23 cellular contexts compared by ENCODE assay signal in the genomic region with DNA sequence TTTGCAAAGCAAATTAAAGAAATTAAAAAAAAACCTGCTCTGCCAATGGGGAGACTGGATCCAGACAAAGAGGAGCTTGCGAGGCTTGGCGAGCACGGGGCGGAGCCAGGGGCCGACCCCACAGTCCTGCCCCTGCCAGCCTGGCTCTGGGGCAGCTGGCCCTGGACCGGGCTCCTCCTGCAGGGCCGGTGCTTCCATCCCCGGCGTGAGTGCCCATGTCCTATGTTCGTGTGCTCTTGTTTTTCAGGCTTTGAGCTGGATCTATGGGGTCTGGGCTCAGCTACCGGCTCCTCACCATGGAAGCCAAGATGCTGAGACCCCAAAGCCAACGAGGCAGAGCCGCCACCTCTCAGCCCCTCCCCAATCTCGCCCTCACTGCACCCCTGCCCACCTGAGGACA.
"Had no signal": no experiment of that assay in that cellular context is flagged by ENCODE, and none has a peak within 500 bp of the region (broad histone marks: within the 10 kb centered on the region; RNA-seq: fewer than 3 reads in every experiment).

No MANE protein-coding gene starts in this region.

- H3K4me1 Mint-ChIP-seq: activated B cell treated with CpG ODN at 0.5 μM for 24 hours; activated CD4-positive, alpha-beta T cell treated with anti-CD3 and anti-CD28 coated beads for 36 hours; central memory CD8-positive, alpha-beta T cell; naive thymus-derived CD4-positive, alpha-beta T cell; stimulated activated effector memory CD8-positive, alpha-beta T cell treated with anti-CD3 and anti-CD28 coated beads, Interleukin-12 subunit alpha, Interleukin-12 subunit beta, amount 100 ng/mL, for 72 hours; stimulated activated naive CD8-positive, alpha-beta T cell treated with anti-CD3 and anti-CD28 coated beads, Interleukin-15, amount 100 ng/mL, for 72 hours had no signal

- H3K4me1 ChIP-seq: esophagus muscularis mucosa, gastroesophageal sphincter, prostate gland, suprapubic skin had no signal

- H3K27ac Mint-ChIP-seq: activated B cell treated with CpG ODN at 0.5 μM for 24 hours; activated CD4-positive, alpha-beta T cell treated with anti-CD3 and anti-CD28 coated beads for 36 hours; activated naive CD4-positive, alpha-beta T cell treated with anti-CD3 and anti-CD28 coated beads for 36 hours; activated T-cell treated with anti-CD3 and anti-CD28 coated beads, Interleukin-2, amount 50 U/mL, for 72 hours; effector memory CD8-positive, alpha-beta T cell; naive thymus-derived CD4-positive, alpha-beta T cell; stimulated activated effector memory CD8-positive, alpha-beta T cell treated with anti-CD3 and anti-CD28 coated beads, Interleukin-12 subunit alpha, Interleukin-12 subunit beta, amount 100 ng/mL, for 72 hours had no signal

- H3K36me3 Mint-ChIP-seq: naive thymus-derived CD4-positive, alpha-beta T cell; stimulated activated effector memory CD8-positive, alpha-beta T cell treated with anti-CD3 and anti-CD28 coated beads, Interleukin-12 subunit alpha, Interleukin-12 subunit beta, amount 100 ng/mL, for 72 hours had no signal

- H3K9me3 Mint-ChIP-seq: central memory CD8-positive, alpha-beta T cell; effector memory CD8-positive, alpha-beta T cell; stimulated activated effector memory CD8-positive, alpha-beta T cell treated with anti-CD3 and anti-CD28 coated beads, Interleukin-12 subunit alpha, Interleukin-12 subunit beta, amount 100 ng/mL, for 72 hours had no signal

- H3K27me3 ChIP-seq: transverse colon had no signal

- H3K4me3 ChIP-seq: dorsolateral prefrontal cortex, esophagus muscularis mucosa, gastroesophageal sphincter, lung, prostate gland, skin epidermis, suprapubic skin, transverse colon had no signal

- H3K27ac ChIP-seq: dorsolateral prefrontal cortex, esophagus muscularis mucosa, gastroesophageal sphincter, prostate gland, skin epidermis, suprapubic skin had no signal

- DNase-seq: activated CD4-positive, alpha-beta T cell treated with anti-CD3 and anti-CD28 coated beads for 36 hours; activated CD4-positive, alpha-beta T cell treated with anti-CD3 and anti-CD28 coated beads, Interleukin-2, amount 50 U/mL, for 48 hours; activated CD8-positive, alpha-beta memory T cell treated with anti-CD3 and anti-CD28 coated beads, Interleukin-2, amount 50 U/mL, for 48 hours; activated effector memory CD4-positive, alpha-beta T cell treated with Interleukin-2 at 50 U/mL for 16 hours; activated naive CD4-positive, alpha-beta T cell treated with anti-CD3 and anti-CD28 coated beads for 36 hours; activated T-cell treated with anti-CD3 and anti-CD28 coated beads, Interleukin-2, amount 50 U/mL, for 72 hours; anterior cingulate cortex; effector memory CD8-positive, alpha-beta T cell; kidney; stimulated activated CD4-positive, alpha-beta T cell treated with anti-CD3 and anti-CD28 coated beads, Interleukin-2, amount 100 ng/mL, for 24 hours; stimulated activated naive CD8-positive, alpha-beta T cell treated with anti-CD3 and anti-CD28 coated beads, Interleukin-15, amount 100 ng/mL, for 72 hours; transverse colon had no signal

- H3K9me3 ChIP-seq: prostate gland, suprapubic skin, transverse colon had no signal

- H3K27me3 Mint-ChIP-seq: activated B cell treated with CpG ODN at 0.5 μM for 24 hours; activated CD4-positive, alpha-beta T cell treated with anti-CD3 and anti-CD28 coated beads for 36 hours; effector memory CD8-positive, alpha-beta T cell; naive thymus-derived CD4-positive, alpha-beta T cell; stimulated activated naive CD8-positive, alpha-beta T cell treated with anti-CD3 and anti-CD28 coated beads, Interleukin-15, amount 100 ng/mL, for 72 hours had no signal

- ATAC-seq: activated CD4-positive, alpha-beta T cell treated with anti-CD3 and anti-CD28 coated beads for 36 hours; activated T-cell treated with anti-CD3 and anti-CD28 coated beads, Interleukin-2, amount 50 U/mL, for 72 hours; effector memory CD8-positive, alpha-beta T cell; gastroesophageal sphincter; naive thymus-derived CD4-positive, alpha-beta T cell; stimulated activated effector memory CD8-positive, alpha-beta T cell treated with anti-CD3 and anti-CD28 coated beads, Interleukin-12 subunit alpha, Interleukin-12 subunit beta, amount 100 ng/mL, for 72 hours; stimulated activated naive CD8-positive, alpha-beta T cell treated with anti-CD3 and anti-CD28 coated beads, Interleukin-15, amount 100 ng/mL, for 72 hours had no signal

- H3K4me3 Mint-ChIP-seq: activated B cell treated with CpG ODN at 0.5 μM for 24 hours; activated CD4-positive, alpha-beta T cell treated with anti-CD3 and anti-CD28 coated beads for 36 hours; activated naive CD4-positive, alpha-beta T cell treated with anti-CD3 and anti-CD28 coated beads for 36 hours; activated T-cell treated with anti-CD3 and anti-CD28 coated beads, Interleukin-2, amount 50 U/mL, for 72 hours; central memory CD8-positive, alpha-beta T cell; effector memory CD8-positive, alpha-beta T cell; naive thymus-derived CD4-positive, alpha-beta T cell; stimulated activated effector memory CD8-positive, alpha-beta T cell treated with anti-CD3 and anti-CD28 coated beads, Interleukin-12 subunit alpha, Interleukin-12 subunit beta, amount 100 ng/mL, for 72 hours; stimulated activated naive CD8-positive, alpha-beta T cell treated with anti-CD3 and anti-CD28 coated beads, Interleukin-15, amount 100 ng/mL, for 72 hours had no signal

- H3K36me3 ChIP-seq: esophagus muscularis mucosa, gastroesophageal sphincter, prostate gland, suprapubic skin, transverse colon had no signal
